8 cellular contexts compared by ENCODE assay signal in the genomic region with DNA sequence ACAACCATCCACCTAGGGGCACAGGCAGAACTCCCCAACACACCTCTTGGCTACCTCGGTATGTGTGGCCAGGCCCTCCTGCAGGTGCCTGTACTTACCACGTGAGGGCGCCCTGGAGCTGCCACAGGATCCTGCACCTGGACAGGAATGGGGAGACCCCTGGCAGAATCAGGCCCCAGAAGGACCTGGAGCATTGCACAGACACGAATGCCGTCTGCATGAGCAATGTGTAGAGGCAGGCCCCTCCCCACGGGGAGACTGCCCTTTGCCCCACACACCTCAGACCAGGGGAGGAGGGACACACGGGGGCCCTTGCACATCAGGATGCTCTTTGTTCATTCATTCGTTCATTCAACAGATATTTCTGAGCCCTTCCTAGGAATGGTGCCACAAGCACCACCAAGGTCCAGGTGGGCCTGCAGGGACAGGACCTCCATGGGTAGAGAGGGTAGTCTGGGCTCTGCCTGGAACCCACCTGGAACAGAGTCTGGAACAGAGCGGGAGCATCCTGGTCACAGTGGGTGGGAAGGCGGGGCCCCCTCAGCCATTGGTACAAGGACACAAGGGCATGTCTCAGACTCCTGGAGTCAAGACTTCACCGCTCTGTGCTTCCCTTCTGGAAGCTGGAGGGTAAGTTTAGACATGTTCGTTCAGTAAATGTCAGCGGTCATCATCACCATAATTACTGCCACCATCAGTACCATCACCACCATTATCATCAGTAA. TPM values are rescaled to one million over a fixed set of nuclear protein-coding genes. Genes with fewer than 3 reads are reported as not detected.
A peak's percentile ranks its signal among the peaks of the same experiment; 100 is the strongest.
DNase-seq lines count a peak whose midpoint lies in the region; ATAC-seq and TF ChIP-seq lines count a peak whose summit lies in the region.

No MANE protein-coding gene starts in this region.

- H3K27me3 ChIP-seq in gastroesophageal sphincter: peaks cover 56% of the 10 kb centered on the region
- H3K27me3 ChIP-seq in gastrocnemius medialis: peaks cover 22 to 33% (median 31%) of the 10 kb centered on the region in 3 donors

- peak; percentile 49 for DNase-seq in activated gamma-delta T cell treated with Interleukin-2 at 50 U/mL for 16 hours
- no peak for DNase-seq in activated gamma-delta T cell (lab: John Stamatoyannopoulos, UW)
- DNase-seq in NCI-H460 (ENCODE audit: extremely low read depth, low read depth): peak; percentile 42
- peak; percentile 73 to 76 for DNase-seq in activated T-cell treated with anti-CD3 and anti-CD28 coated beads, Interleukin-2, amount 50 U/mL, for 48 hours
- peak in 1 of 2 donors; percentile 18 for DNase-seq in gastrocnemius medialis

- H3K27ac ChIP-seq in gastroesophageal sphincter (no peak overlapping the region), gastrocnemius medialis (no peak overlapping the region)

- TF ChIP-seq POLR2A in gastroesophageal sphincter (IDR thresholded peaks at IDR 0.05): no peak
- TF ChIP-seq POLR2A in gastrocnemius medialis (IDR thresholded peaks at IDR 0.05): no peak

- in situ Hi-C loops in gastrocnemius medialis (cut with MboI; ENCODE audit: low sequenced_read_pairs in 4 of 4): no loop called here

- H3K4me1 ChIP-seq in gastroesophageal sphincter: peaks cover 0 to 14% (median 6%) of the 10 kb centered on the region in 3 donors
- H3K4me1 ChIP-seq in gastrocnemius medialis: peaks cover 4 to 5% of the 10 kb centered on the region in 2 donors

- H3K9me3 ChIP-seq in gastroesophageal sphincter (no peaks in the 10 kb centered on the region), gastrocnemius medialis (no peaks in the 10 kb centered on the region)

- H3K4me3 ChIP-seq in gastroesophageal sphincter (no peak overlapping the region), gastrocnemius medialis (no peak overlapping the region)

- TF ChIP-seq EP300 in gastroesophageal sphincter (IDR thresholded peaks at IDR 0.05): no peak

- no peak for ATAC-seq in gastroesophageal sphincter
- peak in 1 of 2 donors; percentile 62 for ATAC-seq in gastrocnemius medialis
- ATAC-seq in HG03108 (IDR thresholded peaks at IDR 0.05; ENCODE audit: unreplicated experiment): no peak
- ATAC-seq in HG02852 (IDR thresholded peaks at IDR 0.05; ENCODE audit: unreplicated experiment): no peak

- intact Hi-C loops in gastrocnemius medialis (cut with DNase I; ENCODE audit: low total_unique reads): no loop called here

- H3K36me3 ChIP-seq in gastroesophageal sphincter (no peaks in the 10 kb centered on the region), gastrocnemius medialis (no peaks in the 10 kb centered on the region)

- TF ChIP-seq CTCF in gastroesophageal sphincter (IDR thresholded peaks at IDR 0.05): peak in 3 of 4 experiments; percentile 54 to 85 (median 57)
- peak; percentile 44 to 75 (median 63) for TF ChIP-seq CTCF in gastrocnemius medialis (IDR thresholded peaks at IDR 0.05 in 4 of 5, conservative IDR thresholded peaks at IDR 0.05 in 1 of 5)

- WGBS in gastroesophageal sphincter (ENCODE audit: low coverage in 1 of 2), 2 donors: 43 to 100% methylated on average over 2 of the region's 13 CpGs

RNA-seq across cellular contexts. Expression of a gene that starts 32.3 kb away (rescaled TPM):
- total RNA-seq in NCI-H460 (2014; rRNA removed; shearing (Covaris generic)): 19.0 and 21.1 TPM in 2 replicates
- 24.9 and 34.6 TPM in 2 replicates for polyA plus RNA-seq in NCI-H460 (2014; cell fraction: nucleus; rRNA removed)
- total RNA-seq in gastroesophageal sphincter (10 to 100 TPM; 20.2 to 35.8 (median 34.2) TPM), gastrocnemius medialis (10 to 100 TPM; 37.1 to 45.7 (median 40.4) TPM)

RNA-seq across cellular contexts. Expression of a gene that starts 52.1 kb away (rescaled TPM):
- total RNA-seq in NCI-H460 (2014; rRNA removed; shearing (Covaris generic)): 0.57 TPM in 1 of 2 replicates, not detected in the other
- polyA plus RNA-seq in NCI-H460 (2014; cell fraction: nucleus; rRNA removed): 1.1 and 4.2 TPM in 2 replicates
- not detected for total RNA-seq in gastroesophageal sphincter
- not detected for total RNA-seq in gastrocnemius medialis
